22 cellular contexts compared by ENCODE assay signal in the genomic region with DNA sequence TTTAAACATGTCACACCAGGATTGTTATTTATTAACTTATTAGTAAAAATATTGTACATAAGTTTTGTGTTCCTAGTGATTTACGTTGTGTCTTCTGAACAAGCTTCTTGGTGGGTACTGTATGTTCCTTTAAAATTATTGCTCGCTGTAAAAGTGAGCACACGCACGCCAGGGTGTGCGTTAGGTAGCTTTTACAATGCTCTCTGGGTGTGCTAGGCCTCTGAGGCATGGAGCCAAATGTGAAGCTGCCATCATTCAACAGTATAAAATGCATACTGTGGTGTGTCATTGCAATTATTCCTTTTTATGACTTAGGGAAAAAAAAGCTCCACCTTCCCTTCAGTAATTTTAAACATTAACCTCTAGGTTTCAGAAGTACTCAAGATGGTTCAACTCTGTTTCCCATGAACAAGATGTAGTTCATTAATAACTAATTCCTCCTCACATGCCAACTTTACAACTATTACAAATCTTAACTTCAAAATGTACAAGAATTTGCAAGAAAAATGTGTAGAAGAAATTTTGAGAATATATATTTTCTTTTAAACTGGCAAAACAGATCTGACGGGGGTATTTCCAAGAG. TPM values are rescaled to one million over a fixed set of nuclear protein-coding genes. Genes with fewer than 3 reads are reported as not detected.
"Had no signal": no experiment of that assay in that cellular context is flagged by ENCODE, and none has a peak within 500 bp of the region (broad histone marks: within the 10 kb centered on the region; RNA-seq: fewer than 3 reads in every experiment).

No MANE protein-coding gene starts in this region.

- H3K27me3 ChIP-seq: brain microvascular endothelial cell, suprapubic skin, upper lobe of right lung had no signal

- H3K36me3 Mint-ChIP-seq: activated CD8-positive, alpha-beta memory T cell treated with anti-CD3 and anti-CD28 coated beads, Interleukin-2, amount 10 ng/mL, durations not matched to agents 7 days and 5 days; activated naive CD8-positive, alpha-beta T cell; naive thymus-derived CD4-positive, alpha-beta T cell had no signal

- H3K27ac Mint-ChIP-seq: activated CD8-positive, alpha-beta memory T cell treated with anti-CD3 and anti-CD28 coated beads, Interleukin-2, amount 10 ng/mL, durations not matched to agents 7 days and 5 days; activated naive CD8-positive, alpha-beta T cell; activated T-cell treated with anti-CD3 and anti-CD28 coated beads, Interleukin-2, amount 50 U/mL, for 24 hours; naive thymus-derived CD4-positive, alpha-beta T cell had no signal

- H3K27me3 Mint-ChIP-seq: activated CD8-positive, alpha-beta memory T cell treated with anti-CD3 and anti-CD28 coated beads, Interleukin-2, amount 10 ng/mL, durations not matched to agents 7 days and 5 days; activated naive CD8-positive, alpha-beta T cell; activated T-cell treated with anti-CD3 and anti-CD28 coated beads, Interleukin-2, amount 50 U/mL, for 24 hours; naive thymus-derived CD4-positive, alpha-beta T cell had no signal

- H3K9me3 ChIP-seq: prostate gland, suprapubic skin, upper lobe of right lung had no signal

- H3K4me3 Mint-ChIP-seq: activated CD8-positive, alpha-beta memory T cell treated with anti-CD3 and anti-CD28 coated beads, Interleukin-2, amount 10 ng/mL, durations not matched to agents 7 days and 5 days; activated naive CD8-positive, alpha-beta T cell; activated T-cell treated with anti-CD3 and anti-CD28 coated beads, Interleukin-2, amount 50 U/mL, for 24 hours; naive thymus-derived CD4-positive, alpha-beta T cell had no signal

- DNase-seq: activated CD4-positive, alpha-beta T cell treated with anti-CD3 and anti-CD28 coated beads for 1 hour; activated CD4-positive, alpha-beta T cell treated with anti-CD3 and anti-CD28 coated beads, Interleukin-2, amount 50 U/mL, for 48 hours; activated CD8-positive, alpha-beta memory T cell treated with anti-CD3 and anti-CD28 coated beads, Interleukin-2, amount 10 ng/mL, durations not matched to agents 7 days and 5 days; activated gamma-delta T cell; activated T-cell treated with anti-CD3 and anti-CD28 coated beads, Interleukin-2, amount 50 U/mL, for 24 hours; amygdala; brain microvascular endothelial cell; dermis blood vessel endothelial cell; hypothalamus; naive thymus-derived CD4-positive, alpha-beta T cell; nucleus accumbens; stimulated activated CD4-positive, alpha-beta T cell treated with anti-CD3 and anti-CD28 coated beads, Interleukin-2, amount 100 ng/mL, for 48 hours; stimulated activated naive CD8-positive, alpha-beta T cell treated with anti-CD3 and anti-CD28 coated beads, Interleukin-15, Interleukin-2, amounts not matched to agents 100 U/mL and 50 U/mL, for 24 hours; T-helper 2 cell; upper lobe of right lung had no signal

- H3K4me1 Mint-ChIP-seq: activated CD8-positive, alpha-beta memory T cell treated with anti-CD3 and anti-CD28 coated beads, Interleukin-2, amount 10 ng/mL, durations not matched to agents 7 days and 5 days; naive thymus-derived CD4-positive, alpha-beta T cell had no signal

- H3K36me3 ChIP-seq: brain microvascular endothelial cell, prostate gland, suprapubic skin, upper lobe of right lung had no signal

- H3K4me3 ChIP-seq: lung, prostate gland, suprapubic skin, upper lobe of right lung had no signal

- H3K4me1 ChIP-seq: prostate gland, suprapubic skin, upper lobe of right lung had no signal

- H3K27ac ChIP-seq: brain microvascular endothelial cell, prostate gland, suprapubic skin, upper lobe of right lung had no signal

- ATAC-seq: activated CD8-positive, alpha-beta memory T cell treated with anti-CD3 and anti-CD28 coated beads, Interleukin-2, amount 10 ng/mL, durations not matched to agents 7 days and 5 days; esophagus mucosa; naive thymus-derived CD4-positive, alpha-beta T cell; sciatic nerve; stimulated activated naive CD8-positive, alpha-beta T cell treated with anti-CD3 and anti-CD28 coated beads, Interleukin-15, Interleukin-2, amounts not matched to agents 100 U/mL and 50 U/mL, for 24 hours; upper lobe of right lung had no signal

RNA-seq across cellular contexts. Expression of a gene that starts 42.4 kb away (rescaled TPM):
- total RNA-seq: activated CD8-positive, alpha-beta memory T cell treated with anti-CD3 and anti-CD28 coated beads, Interleukin-2, amount 10 ng/mL, durations not matched to agents 7 days and 5 days; dermis blood vessel endothelial cell; esophagus mucosa; glomerular endothelial cell; lung; naive thymus-derived CD4-positive, alpha-beta T cell; prostate gland; sciatic nerve; suprapubic skin; upper lobe of right lung had no signal
- polyA plus RNA-seq: lung; naive thymus-derived CD4-positive, alpha-beta T cell had no signal
